ENCODE assay signal across 9 cellular contexts in genomic region chrX:72105436-72105835, GRCh38. TPM values are rescaled to one million over a fixed set of nuclear protein-coding genes. Genes with fewer than 3 reads are reported as not detected.
DNase-seq lines count a peak whose midpoint lies in the region; ATAC-seq and TF ChIP-seq lines count a peak whose summit lies in the region.
"Had no signal": no experiment of that assay in that cellular context is flagged by ENCODE, and none has a peak within 500 bp of the region (broad histone marks: within the 10 kb centered on the region; RNA-seq: fewer than 3 reads in every experiment).

No MANE protein-coding gene starts in this region.

- H3K9me3 Mint-ChIP-seq in natural killer cell, result no peaks in the 10 kb centered on the region

- TF ChIP-seq CTCF in natural killer cell (IDR thresholded peaks at IDR 0.05), result peak; percentile 14

- H3K4me3 Mint-ChIP-seq in natural killer cell, result peak overlapping the region; percentile 76

- peak overlapping the region; percentile 83 to 88 for H3K27ac Mint-ChIP-seq in natural killer cell

- DNase-seq in T-helper 1 cell (peak; percentile 33 to 88 (median 56)), natural killer cell (peak; percentile 43), sciatic nerve (ENCODE audit: low spot score) (no peak), anterior cingulate cortex (lab: John Stamatoyannopoulos, UW) (no peak), SK-N-DZ (ENCODE audit: low spot score) (no peak), foreskin melanocyte (no peak)
- DNase-seq: upper lobe of left lung had no signal

- H3K4me1 Mint-ChIP-seq in natural killer cell, result peaks cover 44 to 74% of the 10 kb centered on the region in 2 donors

- intact Hi-C loops in natural killer cell (cut with micrococcal nuclease), result loop anchor here (1.0 kb wide), 1 partner anchor 16 kb away; no protein-coding TSS in a partner anchor
- intact Hi-C loops in sciatic nerve (cut with DNase I), result no loop called here

- ATAC-seq in GM19025 (IDR thresholded peaks at IDR 0.05; ENCODE audit: low read depth, unreplicated experiment) (peak; percentile 47), HG02884 (IDR thresholded peaks at IDR 0.05; ENCODE audit: unreplicated experiment) (peak; percentile 61), natural killer cell (peak; percentile 58 to 77 (median 71)), sciatic nerve (no peak)

- H3K27me3 Mint-ChIP-seq in natural killer cell (ENCODE audit: low read depth in 2 of 2), result peaks cover 0 to 14% of the 10 kb centered on the region in 2 donors

- no peaks in the 10 kb centered on the region for H3K36me3 Mint-ChIP-seq in natural killer cell

RNA-seq across cellular contexts. Expression of gene RTL5, which starts 26.3 kb away (rescaled TPM):
- total RNA-seq in natural killer cell, result 1 to 10 TPM; 1.3 to 1.8 (median 1.7) TPM
- 16.2 TPM for total RNA-seq in sciatic nerve
- 2.2 and 2.4 TPM in 2 replicates for polyA plus RNA-seq in SK-N-DZ (2014; cell fraction: cytosol; rRNA removed)
- 2.9 and 5.1 TPM in 2 replicates for polyA plus RNA-seq in SK-N-DZ (2014; cell fraction: nucleus; rRNA removed)

Comparison
In these comparisons a context has a peak if more than half of its experiments do, and no peak if none do; other contexts are left out.
1. DNase-seq: peak in T-helper 1 cell (5 of 5) and natural killer cell (single experiment); none in sciatic nerve (single experiment), anterior cingulate cortex (0 of 58), SK-N-DZ (single experiment) and foreskin melanocyte (single experiment).